ENCODE assay signal across 11 cellular contexts in genomic region chr7:96287168-96287567, GRCh38. TPM values are rescaled to one million over a fixed set of nuclear protein-coding genes. Genes with fewer than 3 reads are reported as not detected.
DNase-seq lines count a peak whose midpoint lies in the region; ATAC-seq, FAIRE-seq and TF ChIP-seq lines count a peak whose summit lies in the region.
"Had no signal": no experiment of that assay in that cellular context is flagged by ENCODE, and none has a peak within 500 bp of the region (broad histone marks: within the 10 kb centered on the region; RNA-seq: fewer than 3 reads in every experiment).

No MANE protein-coding gene starts in this region.

- TF ChIP-seq CTCF in CD4-positive, alpha-beta T cell (IDR thresholded peaks at IDR 0.05): no peak
- TF ChIP-seq CTCF in D721Med (IDR thresholded peaks at IDR 0.05; ENCODE audit: insufficient read depth, missing control alignments) (no peak), omental fat pad (IDR thresholded peaks at IDR 0.05) (no peak)

- no peak overlapping the region for H3K4me3 Mint-ChIP-seq in CD4-positive, alpha-beta T cell
- no peak overlapping the region for H3K4me3 Mint-ChIP-seq in effector memory CD8-positive, alpha-beta T cell

- POLR2A ChIA-PET in CD4-positive, alpha-beta T cell (lab: Charles Lee): no interaction called here

- ATAC-seq in CD4-positive, alpha-beta T cell (ENCODE audit: poor library complexity): no peak
- ATAC-seq in GM19395 (IDR thresholded peaks at IDR 0.05; ENCODE audit: unreplicated experiment) (peak; percentile 42), HG03378 (IDR thresholded peaks at IDR 0.05; ENCODE audit: unreplicated experiment) (peak; percentile 60), omental fat pad (ENCODE audit: low FRiP score) (no peak)
- ATAC-seq in effector memory CD8-positive, alpha-beta T cell (replicated peaks): no peak

- no peaks in the 10 kb centered on the region for H3K9me3 ChIP-seq in CD4-positive, alpha-beta T cell (ENCODE audit: control insufficient read depth, low read length)
- H3K9me3 ChIP-seq: sigmoid colon had no signal

- H3K27ac Mint-ChIP-seq in CD4-positive, alpha-beta T cell: peak overlapping the region; percentile 84
- peak overlapping the region; percentile 77 to 86 for H3K27ac Mint-ChIP-seq in effector memory CD8-positive, alpha-beta T cell

- no peaks in the 10 kb centered on the region for H3K27me3 Mint-ChIP-seq in CD4-positive, alpha-beta T cell
- no peaks in the 10 kb centered on the region for H3K27me3 Mint-ChIP-seq in effector memory CD8-positive, alpha-beta T cell

- H3K36me3 Mint-ChIP-seq in CD4-positive, alpha-beta T cell (ENCODE audit: low read depth): peaks cover 31% of the 10 kb centered on the region
- peaks cover 3% of the 10 kb centered on the region for H3K36me3 Mint-ChIP-seq in effector memory CD8-positive, alpha-beta T cell (ENCODE audit: insufficient read depth)

- H3K27ac ChIP-seq in CD4-positive, alpha-beta T cell (ENCODE audit: low read depth, low read length): no peak overlapping the region
- H3K27ac ChIP-seq: sigmoid colon had no signal

- intact Hi-C loops in CD4-positive, alpha-beta T cell (cut with DNase I, micrococcal nuclease): loop anchor here in 1 of 2 experiments (5.0 kb wide), 1 partner anchor 35 kb away; the partner anchor contains the start of gene SLC25A13
- intact Hi-C loops in posterior vena cava (cut with DNase I): no loop called here

- peaks cover 56% of the 10 kb centered on the region for H3K4me1 Mint-ChIP-seq in CD4-positive, alpha-beta T cell (ENCODE audit: low read depth)
- H3K4me1 Mint-ChIP-seq in effector memory CD8-positive, alpha-beta T cell (ENCODE audit: low read depth in 2 of 2): peaks cover 19 to 32% of the 10 kb centered on the region in 2 donors

- no peaks in the 10 kb centered on the region for H3K27me3 ChIP-seq in CD4-positive, alpha-beta T cell (ENCODE audit: control insufficient read depth, insufficient read depth, low read length)
- H3K27me3 ChIP-seq: sigmoid colon had no signal

- FAIRE-seq in D721Med (lab: Jason Lieb, UNC): no peak

- CTCF ChIA-PET in CD4-positive, alpha-beta T cell (lab: Charles Lee): interaction anchor here (1.5 kb wide), 1 partner anchor 12 kb away, joined by 3 read pairs; no protein-coding TSS in a partner anchor

- no peak for DNase-seq in CD4-positive, alpha-beta T cell
- no peak for DNase-seq in effector memory CD8-positive, alpha-beta T cell
- DNase-seq in D721Med (ENCODE audit: insufficient read length, low spot score): no peak
- no peak for DNase-seq in omental fat pad (ENCODE audit: low spot score)
- DNase-seq in NK-92 (lab: John Stamatoyannopoulos, UW; ENCODE audit: unreplicated experiment): no peak
- DNase-seq in posterior vena cava (ENCODE audit: low spot score): no peak
- DNase-seq: cortex of kidney, mammary epithelial cell, sigmoid colon had no signal

- peaks cover 3% of the 10 kb centered on the region for H3K9me3 Mint-ChIP-seq in CD4-positive, alpha-beta T cell
- H3K9me3 Mint-ChIP-seq in effector memory CD8-positive, alpha-beta T cell: no peaks in the 10 kb centered on the region

RNA-seq across cellular contexts. Expression of gene SLC25A13, which starts 34.7 kb away (rescaled TPM):
- 10 to 100 TPM; 12.7 to 13.5 TPM for total RNA-seq in CD4-positive, alpha-beta T cell
- 10 to 100 TPM; 24.2 to 51.1 (median 24.7) TPM for total RNA-seq in omental fat pad
- 10 to 100 TPM; 26.4 to 27.3 TPM for total RNA-seq in posterior vena cava

Comparison
In these comparisons a context has a peak if more than half of its experiments do, and no peak if none do; other contexts are left out.
1. ATAC-seq: peak in GM19395 (single experiment) and HG03378 (single experiment); none in CD4-positive, alpha-beta T cell (single experiment), effector memory CD8-positive, alpha-beta T cell (single experiment) and omental fat pad (single experiment).